In genomic region chr1:87781589-87781988, GRCh38 we compare ENCODE assay signal across 26 cellular contexts.
"Had no signal": no experiment of that assay in that cellular context is flagged by ENCODE, and none has a peak within 500 bp of the region (broad histone marks: within the 10 kb centered on the region; RNA-seq: fewer than 3 reads in every experiment).

No MANE protein-coding gene starts in this region.

- H3K9me3 Mint-ChIP-seq: natural killer cell treated with Interleukin-12 subunit alpha and Interleukin-12 subunit beta and Interleukin-15 and Interleukin-18, amount 100 ng/mL, for 72 hours; stimulated activated naive B cell treated with anti-CD40 and anti-IgM and Interleukin-4, amounts not matched to agents 10 μg/mL and 1 μg/mL and 100 μg/mL, for 72 hours had no signal

- DNase-seq: kidney; left colon; left ventricle myocardium inferior; mesendoderm; naive thymus-derived CD4-positive, alpha-beta T cell; ovary; right lobe of liver; stimulated activated CD4-positive, alpha-beta T cell treated with anti-CD3 and anti-CD28 coated beads, Interleukin-12 subunit alpha, Interleukin-12 subunit beta, amount 100 ng/mL, for 4 hours; stimulated activated CD4-positive, alpha-beta T cell treated with anti-CD3 and anti-CD28 coated beads, Interleukin-15, amount 100 ng/mL, for 24 hours; stimulated activated CD4-positive, alpha-beta T cell treated with anti-CD3 and anti-CD28 coated beads, Interleukin-2, amount 100 ng/mL, for 24 hours; stimulated activated CD4-positive, alpha-beta T cell treated with anti-CD3 and anti-CD28 coated beads, Interleukin-4, amount 100 ng/mL, for 1 hour; stimulated activated naive B cell treated with anti-CD40 and anti-IgM and Interleukin-4, amounts not matched to agents 10 μg/mL and 1 μg/mL and 100 μg/mL, for 72 hours; stimulated activated naive CD8-positive, alpha-beta T cell treated with anti-CD3 and anti-CD28 coated beads, Interleukin-15, Interleukin-2, amounts not matched to agents 100 U/mL and 50 U/mL, for 24 hours; stomach; tibial artery had no signal

- H3K27ac ChIP-seq: hepatocyte, left ventricle myocardium inferior, ovary, right atrium auricular region, right lobe of liver, skin epidermis, suprapubic skin, thoracic aorta, tibial artery, vagina had no signal

- H3K27me3 Mint-ChIP-seq: progenitor cell of endocrine pancreas, type B pancreatic cell had no signal

- H3K36me3 Mint-ChIP-seq: natural killer cell treated with Interleukin-12 subunit alpha and Interleukin-12 subunit beta and Interleukin-15 and Interleukin-18, amount 100 ng/mL, for 72 hours; stimulated activated naive B cell treated with anti-CD40 and anti-IgM and Interleukin-4, amounts not matched to agents 10 μg/mL and 1 μg/mL and 100 μg/mL, for 72 hours; type B pancreatic cell had no signal

- H3K27ac Mint-ChIP-seq: mesothelial cell of epicardium; naive thymus-derived CD4-positive, alpha-beta T cell; natural killer cell treated with Interleukin-12 subunit alpha and Interleukin-12 subunit beta and Interleukin-15 and Interleukin-18, amount 100 ng/mL, for 72 hours; progenitor cell of endocrine pancreas; stimulated activated naive B cell treated with anti-CD40 and anti-IgM and Interleukin-4, amounts not matched to agents 10 μg/mL and 1 μg/mL and 100 μg/mL, for 72 hours; type B pancreatic cell had no signal

- H3K27me3 ChIP-seq: hepatocyte, ovary, right atrium auricular region, right lobe of liver, stomach, suprapubic skin, tibial artery, vagina had no signal

- H3K4me3 Mint-ChIP-seq: mesothelial cell of epicardium; naive thymus-derived CD4-positive, alpha-beta T cell; natural killer cell treated with Interleukin-12 subunit alpha and Interleukin-12 subunit beta and Interleukin-15 and Interleukin-18, amount 100 ng/mL, for 72 hours; stimulated activated naive B cell treated with anti-CD40 and anti-IgM and Interleukin-4, amounts not matched to agents 10 μg/mL and 1 μg/mL and 100 μg/mL, for 72 hours; type B pancreatic cell had no signal

- H3K36me3 ChIP-seq: left ventricle myocardium inferior, ovary, right atrium auricular region, right lobe of liver, stomach, suprapubic skin, thoracic aorta, tibial artery, vagina had no signal

- H3K4me3 ChIP-seq: hepatocyte, left ventricle myocardium inferior, lung, ovary, right atrium auricular region, right lobe of liver, skin epidermis, stomach, suprapubic skin, thoracic aorta, tibial artery, vagina had no signal

- H3K9me3 ChIP-seq: left ventricle myocardium inferior, ovary, right atrium auricular region, right lobe of liver, stomach, suprapubic skin, thoracic aorta, tibial artery, vagina had no signal

- H3K4me1 ChIP-seq: left ventricle myocardium inferior, right atrium auricular region, right lobe of liver, suprapubic skin, vagina had no signal

- ATAC-seq: left colon; naive thymus-derived CD4-positive, alpha-beta T cell; natural killer cell treated with Interleukin-12 subunit alpha and Interleukin-12 subunit beta and Interleukin-15 and Interleukin-18, amount 100 ng/mL, for 72 hours; right lobe of liver; stimulated activated naive B cell treated with anti-CD40 and anti-IgM and Interleukin-4, amounts not matched to agents 10 μg/mL and 1 μg/mL and 100 μg/mL, for 72 hours; stimulated activated naive CD8-positive, alpha-beta T cell treated with anti-CD3 and anti-CD28 coated beads, Interleukin-15, Interleukin-2, amounts not matched to agents 100 U/mL and 50 U/mL, for 24 hours had no signal
